ENCODE assay signal across 1 cellular context in genomic region chr14:80055912-80056801, GRCh38.
TF ChIP-seq lines count a peak whose summit lies in the region.

No MANE protein-coding gene starts in this region.

TF ChIP-seq in WTC11, 78 proteins besides CTCF, POLR2A, EP300 and RAD21 (continued from another document):
- no peak for TF ChIP-seq STAT6 (CRISPR knock-in tag; conservative IDR thresholded peaks at IDR 0.05; ENCODE audit: low read depth)
- TF ChIP-seq, protein P1, sequence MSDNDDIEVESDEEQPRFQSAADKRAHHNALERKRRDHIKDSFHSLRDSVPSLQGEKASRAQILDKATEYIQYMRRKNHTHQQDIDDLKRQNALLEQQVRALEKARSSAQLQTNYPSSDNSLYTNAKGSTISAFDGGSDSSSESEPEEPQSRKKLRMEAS (CRISPR knock-in tag; IDR thresholded peaks at IDR 0.05) = no peak
TF ChIP-seq in WTC11: peak in this region for 0.
